In genomic region chr19:38634757-38635482, GRCh38 we compare ENCODE assay signal across 8 cellular contexts. TPM values are rescaled to one million over a fixed set of nuclear protein-coding genes. Genes with fewer than 3 reads are reported as not detected.
A peak's percentile ranks its signal among the peaks of the same experiment; 100 is the strongest.
DNase-seq lines count a peak whose midpoint lies in the region; ATAC-seq and TF ChIP-seq lines count a peak whose summit lies in the region.

No MANE protein-coding gene starts in this region.

- intact Hi-C loops in CD14-positive monocyte (cut with micrococcal nuclease): loop anchor here (2.0 to 10.0 kb wide), 5 partner anchors 88 to 300 kb away; partner anchors contain the start of genes FAM98C (in 2 of the 2), MRPS12 (in 1 of the 2) and SARS2 (in 1 of the 2)

- ATAC-seq in foreskin keratinocyte: no peak
- ATAC-seq in HG03521 (IDR thresholded peaks at IDR 0.05; ENCODE audit: unreplicated experiment): no peak

- H3K4me3 Mint-ChIP-seq in CD14-positive monocyte: peak overlapping the region in 1 of 2 donors; percentile 48

- TF ChIP-seq CTCF in CD14-positive monocyte (IDR thresholded peaks at IDR 0.05) (peak; percentile 85), HEK293 (tag by site-specific recombination; IDR thresholded peaks at IDR 0.05) (peak; percentile 96), RWPE1 (conservative IDR thresholded peaks at IDR 0.05; ENCODE audit: low read depth) (peak; percentile 92), foreskin keratinocyte (conservative IDR thresholded peaks at IDR 0.05) (peak; percentile 90), parathyroid adenoma (IDR thresholded peaks at IDR 0.05) (peak; percentile 96)

- peaks cover 5% of the 10 kb centered on the region for H3K79me2 ChIP-seq in parathyroid adenoma

- H3K4me2 ChIP-seq in parathyroid adenoma (ENCODE audit: low read length): no peak overlapping the region

- peak overlapping the region; percentile 45 to 92 (median 78) for H3K27ac Mint-ChIP-seq in CD14-positive monocyte

- no peaks in the 10 kb centered on the region; the same call in 1 of the 2 replicates for H3K4me1 ChIP-seq in HEK293 (ENCODE audit: control insufficient read depth, insufficient read depth, low read length)
- peaks cover 21% of the 10 kb centered on the region for H3K4me1 ChIP-seq in foreskin keratinocyte
- H3K4me1 ChIP-seq in parathyroid adenoma: peaks cover 6% of the 10 kb centered on the region

- POLR2A ChIA-PET in HEK293 (lab: Yijun Ruan, JAX) (interaction anchor here (0.7 to 2.0 kb wide), 14 partner anchors 9 to 341 kb away, joined by 3 to 31 read pairs (median 6); partner anchors contain the start of genes ACTN4, EIF3K, FAM98C and FBXO17), RWPE1 (lab: Yijun Ruan, JAX; ENCODE audit: low non-redundant PET) (no interaction called here)

- no peak overlapping the region for H2AFZ ChIP-seq in parathyroid adenoma

- H3K27me3 ChIP-seq in foreskin keratinocyte (no peaks in the 10 kb centered on the region), parathyroid adenoma (ENCODE audit: control insufficient read depth, insufficient read depth, low read length) (no peaks in the 10 kb centered on the region)

- peaks cover 0 to 2% (median 0%) of the 10 kb centered on the region in 7 donors for H3K9me3 Mint-ChIP-seq in CD14-positive monocyte

- CTCF ChIA-PET in HEK293 (lab: Yijun Ruan, JAX): interaction anchor here (0.6 to 8.2 kb wide), 77 partner anchors 8 to 1897 kb away, joined by 3 to 138 read pairs (median 4); partner anchors contain the start of genes ACTN4, EIF3K, FAM98C and GGN
- CTCF ChIA-PET in RWPE1 (lab: Yijun Ruan, JAX): interaction anchor here (0.5 to 1.6 kb wide), 17 partner anchors 9 to 450 kb away, joined by 3 to 11 read pairs (median 3); no protein-coding TSS in a partner anchor

- no peak overlapping the region for H3K9ac ChIP-seq in parathyroid adenoma

- H3K27ac ChIP-seq in HEK293 (ENCODE audit: extremely low read depth, low read depth, low read length): peak overlapping the region; percentile 31; the same call in 1 of the 2 replicates
- H3K27ac ChIP-seq in RWPE1: peak overlapping the region; percentile 84
- H3K27ac ChIP-seq in foreskin keratinocyte: no peak overlapping the region
- H3K27ac ChIP-seq in parathyroid adenoma: peak overlapping the region; percentile 29

- H3K36me3 ChIP-seq in HEK293 (ENCODE audit: control insufficient read depth in 2 of 2, insufficient read depth in 1 of 2, low read length in 2 of 2) (peaks cover 34 to 87% of the 10 kb centered on the region in 2 experiments), parathyroid adenoma (ENCODE audit: control insufficient read depth, insufficient read depth, low read length) (no peaks in the 10 kb centered on the region)

- H3K4me3 ChIP-seq in HEK293 (ENCODE audit: low read depth, low read length) (no peak overlapping the region), parathyroid adenoma (ENCODE audit: low read depth, low read length) (no peak overlapping the region)

- H3K36me3 Mint-ChIP-seq in CD14-positive monocyte: peaks cover 42 to 76% of the 10 kb centered on the region in 2 donors

- DNase-seq in CD14-positive monocyte (ENCODE audit: low spot score) (peak; percentile 72), RWPE1 (ENCODE audit: low spot score) (peak; percentile 72), foreskin keratinocyte (no peak), ureter (ENCODE audit: low spot score) (peak; percentile 78)
- DNase-seq in activated naive CD4-positive, alpha-beta T cell (lab: John Stamatoyannopoulos, UW): peak; percentile 8 to 59 (median 44)

- H3K4me1 Mint-ChIP-seq in CD14-positive monocyte: peaks cover 21% of the 10 kb centered on the region

- peaks cover 0 to 1% (median 0%) of the 10 kb centered on the region in 3 donors for H3K27me3 Mint-ChIP-seq in CD14-positive monocyte (ENCODE audit: low read depth in 3 of 3)

- H3K9me3 ChIP-seq in HEK293 (ENCODE audit: control insufficient read depth, insufficient read depth, low read depth, low read length) (no peaks in the 10 kb centered on the region), parathyroid adenoma (ENCODE audit: control insufficient read depth, low read length) (no peaks in the 10 kb centered on the region)

TF ChIP-seq in HEK293, 187 proteins besides CTCF, POLR2A, EP300 and RAD21 (continues in another document):
- TF ChIP-seq EGR2 (tag by site-specific recombination; IDR thresholded peaks at IDR 0.05; ENCODE audit: low read depth) (no peak), ZNF221 (tag by site-specific recombination; IDR thresholded peaks at IDR 0.05; ENCODE audit: borderline replicate concordance) (no peak), ZBTB8A (tag by site-specific recombination; IDR thresholded peaks at IDR 0.05) (peak; percentile 57; the same call in 1 of the 2 replicates), ZNF654 (tag by site-specific recombination; IDR thresholded peaks at IDR 0.05; ENCODE audit: low read depth) (peak; percentile 69), ZNF707 (tag by site-specific recombination; IDR thresholded peaks at IDR 0.05) (no peak), ZNF639 (tag by site-specific recombination; IDR thresholded peaks at IDR 0.05) (0 out of 2 replicates have a peak, but pooled peaks have one; percentile 7), ZNF660 (tag by site-specific recombination; IDR thresholded peaks at IDR 0.05) (peak; percentile 43; the same call in 1 of the 2 replicates), ZXDB (tag by site-specific recombination; IDR thresholded peaks at IDR 0.05) (peak; percentile 57; the same call in 1 of the 2 replicates)
- TF ChIP-seq, protein P1, sequence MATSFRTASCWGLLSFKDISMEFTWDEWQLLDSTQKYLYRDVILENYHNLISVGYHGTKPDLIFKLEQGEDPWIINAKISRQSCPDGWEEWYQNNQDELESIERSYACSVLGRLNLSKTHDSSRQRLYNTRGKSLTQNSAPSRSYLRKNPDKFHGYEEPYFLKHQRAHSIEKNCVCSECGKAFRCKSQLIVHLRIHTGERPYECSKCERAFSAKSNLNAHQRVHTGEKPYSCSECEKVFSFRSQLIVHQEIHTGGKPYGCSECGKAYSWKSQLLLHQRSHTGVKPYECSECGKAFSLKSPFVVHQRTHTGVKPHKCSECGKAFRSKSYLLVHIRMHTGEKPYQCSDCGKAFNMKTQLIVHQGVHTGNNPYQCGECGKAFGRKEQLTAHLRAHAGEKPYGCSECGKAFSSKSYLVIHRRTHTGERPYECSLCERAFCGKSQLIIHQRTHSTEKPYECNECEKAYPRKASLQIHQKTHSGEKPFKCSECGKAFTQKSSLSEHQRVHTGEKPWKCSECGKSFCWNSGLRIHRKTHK (tag by site-specific recombination; IDR thresholded peaks at IDR 0.05): no peak
- TF ChIP-seq, protein P2, sequence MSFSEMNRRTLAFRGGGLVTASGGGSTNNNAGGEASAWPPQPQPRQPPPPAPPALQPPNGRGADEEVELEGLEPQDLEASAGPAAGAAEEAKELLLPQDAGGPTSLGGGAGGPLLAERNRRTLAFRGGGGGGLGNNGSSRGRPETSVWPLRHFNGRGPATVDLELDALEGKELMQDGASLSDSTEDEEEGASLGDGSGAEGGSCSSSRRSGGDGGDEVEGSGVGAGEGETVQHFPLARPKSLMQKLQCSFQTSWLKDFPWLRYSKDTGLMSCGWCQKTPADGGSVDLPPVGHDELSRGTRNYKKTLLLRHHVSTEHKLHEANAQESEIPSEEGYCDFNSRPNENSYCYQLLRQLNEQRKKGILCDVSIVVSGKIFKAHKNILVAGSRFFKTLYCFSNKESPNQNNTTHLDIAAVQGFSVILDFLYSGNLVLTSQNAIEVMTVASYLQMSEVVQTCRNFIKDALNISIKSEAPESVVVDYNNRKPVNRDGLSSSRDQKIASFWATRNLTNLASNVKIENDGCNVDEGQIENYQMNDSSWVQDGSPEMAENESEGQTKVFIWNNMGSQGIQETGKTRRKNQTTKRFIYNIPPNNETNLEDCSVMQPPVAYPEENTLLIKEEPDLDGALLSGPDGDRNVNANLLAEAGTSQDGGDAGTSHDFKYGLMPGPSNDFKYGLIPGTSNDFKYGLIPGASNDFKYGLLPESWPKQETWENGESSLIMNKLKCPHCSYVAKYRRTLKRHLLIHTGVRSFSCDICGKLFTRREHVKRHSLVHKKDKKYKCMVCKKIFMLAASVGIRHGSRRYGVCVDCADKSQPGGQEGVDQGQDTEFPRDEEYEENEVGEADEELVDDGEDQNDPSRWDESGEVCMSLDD (tag by site-specific recombination; IDR thresholded peaks at IDR 0.05): peak; percentile 29; the same call in 1 of the 2 replicates

RNA-seq across cellular contexts. Expression of gene ACTN4, which starts 12.5 kb away (rescaled TPM):
- polyA plus RNA-seq in CD14-positive monocyte (10 to 100 TPM in 1 of 2 donors, 1 to 10 TPM in 1; 8.4 to 16.0 TPM), foreskin keratinocyte (532 and 546 TPM in 2 replicates)
- total RNA-seq in foreskin keratinocyte (499 and 534 TPM in 2 replicates), ureter (656 TPM)

RNA-seq across cellular contexts. Expression of gene EIF3K, which starts 15.9 kb away (rescaled TPM):
- 100 to 1,000 TPM; 326 to 381 TPM for polyA plus RNA-seq in CD14-positive monocyte
- total RNA-seq in foreskin keratinocyte: 273 and 286 TPM in 2 replicates
- 377 and 390 TPM in 2 replicates for polyA plus RNA-seq in foreskin keratinocyte
- total RNA-seq in ureter: 322 TPM

RNA-seq across cellular contexts. Expression of gene MAP4K1, which starts 17.2 kb away (rescaled TPM):
- 10 to 100 TPM; 19.8 to 22.4 TPM for polyA plus RNA-seq in CD14-positive monocyte
- total RNA-seq in foreskin keratinocyte: 0.21 TPM in 1 of 2 replicates, not detected in the other
- 0.12 and 0.28 TPM in 2 replicates for polyA plus RNA-seq in foreskin keratinocyte
- total RNA-seq in ureter: 9.0 TPM

Comparison
In these comparisons a context has a peak if more than half of its experiments do, and no peak if none do; other contexts are left out.
1. DNase-seq: peak in CD14-positive monocyte (single experiment), RWPE1 (single experiment), activated naive CD4-positive, alpha-beta T cell (4 of 4) and ureter (single experiment); none in foreskin keratinocyte (0 of 2).
2. Peak in every context shown above with its lines, with median percentiles within 50 percentile points of each other: CTCF ChIP-seq.